24 cellular contexts compared by ENCODE assay signal in genomic region chr1:34870395-34870794, GRCh38. TPM values are rescaled to one million over a fixed set of nuclear protein-coding genes. Genes with fewer than 3 reads are reported as not detected.
A peak's percentile ranks its signal among the peaks of the same experiment; 100 is the strongest.
DNase-seq lines count a peak whose midpoint lies in the region; ATAC-seq and TF ChIP-seq lines count a peak whose summit lies in the region.
"Had no signal": no experiment of that assay in that cellular context is flagged by ENCODE, and none has a peak within 500 bp of the region (broad histone marks: within the 10 kb centered on the region; RNA-seq: fewer than 3 reads in every experiment).

No MANE protein-coding gene starts in this region.

- H3K27ac Mint-ChIP-seq in activated CD4-positive, alpha-beta T cell treated with anti-CD3 and anti-CD28 coated beads, Interleukin-2, amount 10 ng/mL, durations not matched to agents 7 days and 5 days, result no peak overlapping the region
- peak overlapping the region; percentile 96 for H3K27ac Mint-ChIP-seq in glutamatergic neuron (ENCODE audit: unreplicated experiment)
- H3K27ac Mint-ChIP-seq: activated naive CD8-positive, alpha-beta T cell; activated T-helper 2 cell treated with anti-CD3 and anti-CD28 coated beads, Interferon-gamma antibody, Interleukin-2, Interleukin-4, amounts not matched to agents 10 μg/mL and 5 μg/mL and 100 μg/mL, durations not matched to agents 14 hours and 24 hours and 36 hours; effector memory CD8-positive, alpha-beta T cell; stimulated activated memory B cell treated with anti-CD40 and anti-IgM and Interleukin-4, amounts not matched to agents 10 μg/mL and 1 μg/mL and 100 μg/mL, for 72 hours had no signal

- ATAC-seq in HG02678 (IDR thresholded peaks at IDR 0.05; ENCODE audit: unreplicated experiment) (no peak), HG03097 (IDR thresholded peaks at IDR 0.05; ENCODE audit: low FRiP score, unreplicated experiment) (no peak)
- ATAC-seq: body of pancreas; effector memory CD8-positive, alpha-beta T cell; stimulated activated memory B cell treated with anti-CD40 and anti-IgM and Interleukin-4, amounts not matched to agents 10 μg/mL and 1 μg/mL and 100 μg/mL, for 72 hours had no signal

- POLR2A ChIA-PET in activated CD4-positive, alpha-beta T cell treated with anti-CD3 and anti-CD28 coated beads, Interleukin-2, amount 10 ng/mL, durations not matched to agents 7 days and 5 days (lab: Charles Lee), result no interaction called here

- no peaks in the 10 kb centered on the region for H3K9me3 Mint-ChIP-seq in activated CD4-positive, alpha-beta T cell treated with anti-CD3 and anti-CD28 coated beads, Interleukin-2, amount 10 ng/mL, durations not matched to agents 7 days and 5 days
- H3K9me3 Mint-ChIP-seq in glutamatergic neuron (ENCODE audit: unreplicated experiment), result peaks cover 5% of the 10 kb centered on the region
- H3K9me3 Mint-ChIP-seq: activated T-helper 2 cell treated with anti-CD3 and anti-CD28 coated beads, Interferon-gamma antibody, Interleukin-2, Interleukin-4, amounts not matched to agents 10 μg/mL and 5 μg/mL and 100 μg/mL, durations not matched to agents 14 hours and 24 hours and 36 hours; CD4-positive, alpha-beta T cell; effector memory CD8-positive, alpha-beta T cell; stimulated activated memory B cell treated with anti-CD40 and anti-IgM and Interleukin-4, amounts not matched to agents 10 μg/mL and 1 μg/mL and 100 μg/mL, for 72 hours had no signal

- no peak for TF ChIP-seq CTCF in glutamatergic neuron (IDR thresholded peaks at IDR 0.05; ENCODE audit: partially characterized antibody, unreplicated experiment)

- CTCF ChIA-PET in activated CD4-positive, alpha-beta T cell treated with anti-CD3 and anti-CD28 coated beads, Interleukin-2, amount 10 ng/mL, durations not matched to agents 7 days and 5 days (lab: Charles Lee), result interaction anchor here (1.0 to 1.8 kb wide), 2 partner anchors 11 to 18 kb away, joined by 3 to 7 read pairs; partner anchors contain the start of gene SMIM12

- H3K4me3 Mint-ChIP-seq in activated CD4-positive, alpha-beta T cell treated with anti-CD3 and anti-CD28 coated beads, Interleukin-2, amount 10 ng/mL, durations not matched to agents 7 days and 5 days, result no peak overlapping the region
- peak overlapping the region; percentile 73 for H3K4me3 Mint-ChIP-seq in glutamatergic neuron (ENCODE audit: unreplicated experiment)
- H3K4me3 Mint-ChIP-seq: activated naive CD8-positive, alpha-beta T cell; CD4-positive, alpha-beta T cell; effector memory CD8-positive, alpha-beta T cell; stimulated activated memory B cell treated with anti-CD40 and anti-IgM and Interleukin-4, amounts not matched to agents 10 μg/mL and 1 μg/mL and 100 μg/mL, for 72 hours had no signal

- H3K27me3 Mint-ChIP-seq in activated CD4-positive, alpha-beta T cell treated with anti-CD3 and anti-CD28 coated beads, Interleukin-2, amount 10 ng/mL, durations not matched to agents 7 days and 5 days, result peaks cover 34% of the 10 kb centered on the region
- H3K27me3 Mint-ChIP-seq in glutamatergic neuron (ENCODE audit: unreplicated experiment), result peaks cover 9% of the 10 kb centered on the region

- DNase-seq in activated CD4-positive, alpha-beta T cell treated with anti-CD3 and anti-CD28 coated beads, Interleukin-2, amount 10 ng/mL, durations not matched to agents 7 days and 5 days, result peak; percentile 3
- DNase-seq in activated CD4-positive, alpha-beta T cell treated with anti-CD3 and anti-CD28 coated beads, Interleukin-2, amount 50 U/mL, for 1 hour, result no peak
- DNase-seq in SK-N-DZ (ENCODE audit: low spot score) (peak; percentile 54), glutamatergic neuron (peak; percentile 69), iPS-NIHi11 (ENCODE audit: low spot score) (no peak)
- DNase-seq: activated CD4-positive, alpha-beta T cell treated with anti-CD3 and anti-CD28 coated beads for 4 hours; body of pancreas; CD4-positive, alpha-beta T cell; DMS153; effector memory CD8-positive, alpha-beta T cell; GF-D8; HCEC 1CT; NCI-H1092; NK-92 treated with Interleukin-12 subunit alpha and Interleukin-12 subunit beta, amount 100 ng/mL, for 24 hours; SIG-M5; testis had no signal

- peaks cover 11% of the 10 kb centered on the region for H3K4me1 Mint-ChIP-seq in activated CD4-positive, alpha-beta T cell treated with anti-CD3 and anti-CD28 coated beads, Interleukin-2, amount 10 ng/mL, durations not matched to agents 7 days and 5 days
- peaks cover 19% of the 10 kb centered on the region for H3K4me1 Mint-ChIP-seq in glutamatergic neuron (ENCODE audit: low read depth, unreplicated experiment)

- H3K36me3 Mint-ChIP-seq in activated CD4-positive, alpha-beta T cell treated with anti-CD3 and anti-CD28 coated beads, Interleukin-2, amount 10 ng/mL, durations not matched to agents 7 days and 5 days (ENCODE audit: low read depth), result no peaks in the 10 kb centered on the region
- H3K36me3 Mint-ChIP-seq in glutamatergic neuron (ENCODE audit: unreplicated experiment), result peaks cover 8% of the 10 kb centered on the region
- H3K36me3 Mint-ChIP-seq: activated naive CD8-positive, alpha-beta T cell; stimulated activated memory B cell treated with anti-CD40 and anti-IgM and Interleukin-4, amounts not matched to agents 10 μg/mL and 1 μg/mL and 100 μg/mL, for 72 hours had no signal

- H3K27ac ChIP-seq in temporal lobe (ENCODE audit: low read depth, low read length), result peak overlapping the region; percentile 4
- H3K27ac ChIP-seq: body of pancreas, esophagus muscularis mucosa, testis had no signal

RNA-seq across cellular contexts. Expression of gene SMIM12, which starts 10.8 kb away (rescaled TPM):
- 10 to 100 TPM; 44.4 to 54.8 TPM for total RNA-seq in activated CD4-positive, alpha-beta T cell treated with anti-CD3 and anti-CD28 coated beads, Interleukin-2, amount 10 ng/mL, durations not matched to agents 7 days and 5 days
- 25.5 and 31.6 TPM in 2 replicates for polyA plus RNA-seq in SK-N-DZ (2014; cell fraction: cytosol; rRNA removed)
- polyA plus RNA-seq in SK-N-DZ (2014; cell fraction: nucleus; rRNA removed), result 12.2 and 15.4 TPM in 2 replicates
- total RNA-seq in glutamatergic neuron (ENCODE audit: unreplicated experiment), result 59.9 TPM
- total RNA-seq in temporal lobe, result 7.4 TPM

RNA-seq across cellular contexts. Expression of gene DLGAP3, which starts 59.1 kb away (rescaled TPM):
- total RNA-seq in activated CD4-positive, alpha-beta T cell treated with anti-CD3 and anti-CD28 coated beads, Interleukin-2, amount 10 ng/mL, durations not matched to agents 7 days and 5 days, result under 1 TPM; 0.33 to 0.40 TPM
- 2.6 and 3.8 TPM in 2 replicates for polyA plus RNA-seq in SK-N-DZ (2014; cell fraction: cytosol; rRNA removed)
- 2.9 and 3.9 TPM in 2 replicates for polyA plus RNA-seq in SK-N-DZ (2014; cell fraction: nucleus; rRNA removed)
- total RNA-seq in glutamatergic neuron (ENCODE audit: unreplicated experiment) (44.8 TPM), temporal lobe (5.9 TPM)
- total RNA-seq: smooth muscle cell had no signal
- polyA plus RNA-seq: smooth muscle cell had no signal

Comparison
In these comparisons a context has a peak if more than half of its experiments do, and no peak if none do; other contexts are left out.
1. DNase-seq: peak in activated CD4-positive, alpha-beta T cell treated with anti-CD3 and anti-CD28 coated beads, Interleukin-2, amount 10 ng/mL, durations not matched to agents 7 days and 5 days (single experiment), SK-N-DZ (single experiment) and glutamatergic neuron (single experiment); none in activated CD4-positive, alpha-beta T cell treated with anti-CD3 and anti-CD28 coated beads, Interleukin-2, amount 50 U/mL, for 1 hour (single experiment) and iPS-NIHi11 (single experiment).